1 cellular context compared by ENCODE assay signal in the genomic region with DNA sequence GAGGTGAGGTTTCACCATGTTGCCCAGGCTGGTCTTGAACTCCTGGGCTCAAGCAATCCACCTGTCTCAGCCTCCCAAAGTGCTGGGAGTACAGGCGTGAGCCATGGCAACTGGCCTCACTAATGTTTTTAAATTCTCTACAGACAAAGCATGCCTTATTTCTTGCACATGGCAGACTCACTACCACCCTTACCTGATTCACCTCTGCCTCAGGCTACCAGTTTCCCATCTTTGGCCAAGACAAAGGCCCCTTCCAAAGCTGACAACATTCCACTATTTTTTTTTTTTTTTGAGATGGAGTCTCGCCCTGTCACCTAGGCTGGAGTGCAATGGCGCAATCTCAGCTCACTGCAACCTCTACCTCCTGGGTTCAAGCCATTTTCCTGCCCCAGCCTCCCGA.
TF ChIP-seq lines count a peak whose summit lies in the region.

No MANE protein-coding gene starts in this region.

TF ChIP-seq in K562, 482 proteins besides CTCF, POLR2A, EP300 and RAD21:
- peak; percentile 57 for TF ChIP-seq CEBPB (tag; IDR thresholded peaks at IDR 0.05)
